In genomic region chr6:89834884-89835792, GRCh38 we compare ENCODE assay signal across 8 cellular contexts. TPM values are rescaled to one million over a fixed set of nuclear protein-coding genes. Genes with fewer than 3 reads are reported as not detected.
DNase-seq lines count a peak whose midpoint lies in the region; ATAC-seq and TF ChIP-seq lines count a peak whose summit lies in the region.

No MANE protein-coding gene starts in this region.

- TF ChIP-seq CTCF in GM10266 (IDR thresholded peaks at IDR 0.05; ENCODE audit: control insufficient read depth, insufficient read depth, low read depth, missing control alignments) (no peak), right atrium auricular region (IDR thresholded peaks at IDR 0.05) (no peak)

- peaks cover 0 to 10% of the 10 kb centered on the region in 2 donors for H3K4me1 ChIP-seq in right atrium auricular region

- ATAC-seq in GM21447 (IDR thresholded peaks at IDR 0.05; ENCODE audit: unreplicated experiment) (peak; percentile 95), HG03521 (IDR thresholded peaks at IDR 0.05; ENCODE audit: unreplicated experiment) (peak; percentile 96)

- H3K27ac ChIP-seq in right atrium auricular region = no peak overlapping the region

- no peaks in the 10 kb centered on the region for H3K36me3 ChIP-seq in right atrium auricular region

- H3K27me3 ChIP-seq in right atrium auricular region = no peaks in the 10 kb centered on the region

- H3K9me3 ChIP-seq in right atrium auricular region = no peaks in the 10 kb centered on the region

- no peak overlapping the region for H3K4me3 ChIP-seq in right atrium auricular region

- peak; percentile 20 for DNase-seq in GM10266 (ENCODE audit: extremely low spot score)
- peak; percentile 53 for DNase-seq in central memory CD4-positive, alpha-beta T cell
- no peak for DNase-seq in right atrium auricular region (ENCODE audit: low spot score)
- no peak for DNase-seq in HPDE6-E6E7 (ENCODE audit: extremely low spot score)
- no peak for DNase-seq in AG08396 (ENCODE audit: low spot score)
- no peak for DNase-seq in NCI-H524 treated with DMSO at 0.1 percent for 48 hours (lab: John Stamatoyannopoulos, UW)

RNA-seq across cellular contexts. Expression of gene CASP8AP2, which starts 5.5 kb away (rescaled TPM):
- total RNA-seq in right atrium auricular region = 1 to 10 TPM; 9.2 to 9.3 TPM

RNA-seq across cellular contexts. Expression of gene MDN1, which starts 15.5 kb away (rescaled TPM):
- total RNA-seq in right atrium auricular region = 10 to 100 TPM; 15.2 to 17.4 TPM

RNA-seq across cellular contexts. Expression of gene GJA10, which starts 59.1 kb away (rescaled TPM):
- total RNA-seq in right atrium auricular region = not detected

Comparison
In these comparisons a context has a peak if more than half of its experiments do, and no peak if none do; other contexts are left out.
1. DNase-seq: peak in GM10266 (single experiment) and central memory CD4-positive, alpha-beta T cell (single experiment); none in right atrium auricular region (single experiment), HPDE6-E6E7 (single experiment), AG08396 (single experiment) and NCI-H524 treated with DMSO at 0.1 percent for 48 hours (single experiment).